Comparison of ENCODE assay signal across 8 cellular contexts in the genomic region with DNA sequence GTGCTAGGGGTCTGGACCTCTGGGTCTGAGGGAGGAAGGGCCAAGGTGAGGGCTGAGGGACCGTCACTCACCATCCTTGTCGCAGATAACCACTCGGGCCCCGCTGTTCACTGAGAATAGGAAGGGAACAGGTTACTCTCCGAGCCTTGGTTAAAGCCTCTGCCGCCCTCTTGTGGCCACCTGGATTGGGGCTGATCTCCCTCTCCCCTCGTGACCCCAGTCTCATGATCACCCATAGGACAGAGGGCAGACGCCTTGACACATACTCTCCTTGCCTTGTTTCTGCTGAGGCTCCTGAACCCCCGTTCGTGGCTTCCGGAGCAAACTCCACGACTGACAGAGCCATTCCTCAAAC. TPM values are rescaled to one million over a fixed set of nuclear protein-coding genes. Genes with fewer than 3 reads are reported as not detected.
A peak's percentile ranks its signal among the peaks of the same experiment; 100 is the strongest.
DNase-seq lines count a peak whose midpoint lies in the region; ATAC-seq and TF ChIP-seq lines count a peak whose summit lies in the region.

No MANE protein-coding gene starts in this region.

- intact Hi-C loops in left cardiac atrium (cut with DNase I): loop anchor here (1.0 to 10.0 kb wide), 3 partner anchors 40 to 161 kb away; a partner anchor contains a TSS

- TF ChIP-seq CTCF in progenitor cell of endocrine pancreas (IDR thresholded peaks at IDR 0.05; ENCODE audit: unreplicated experiment): peak; percentile 92
- TF ChIP-seq CTCF in upper lobe of left lung (IDR thresholded peaks at IDR 0.05): peak; percentile 77 to 97 (median 94)

- H3K4me3 Mint-ChIP-seq in progenitor cell of endocrine pancreas (ENCODE audit: low read depth): peak overlapping the region; percentile 84

- H3K9me3 Mint-ChIP-seq in progenitor cell of endocrine pancreas (ENCODE audit: low read depth): no peaks in the 10 kb centered on the region

- peaks cover 15% of the 10 kb centered on the region for H3K4me1 Mint-ChIP-seq in progenitor cell of endocrine pancreas (ENCODE audit: low read depth)

- H3K4me3 ChIP-seq in upper lobe of left lung: peak overlapping the region in 3 of 4 donors; percentile 48 to 54 (median 53)

- H3K9me3 ChIP-seq in upper lobe of left lung: no peaks in the 10 kb centered on the region

- H3K36me3 ChIP-seq in upper lobe of left lung: peaks cover 0 to 7% (median 0%) of the 10 kb centered on the region in 4 donors

- H3K27me3 Mint-ChIP-seq in progenitor cell of endocrine pancreas: no peaks in the 10 kb centered on the region

- TF ChIP-seq POLR2A in upper lobe of left lung (IDR thresholded peaks at IDR 0.05): peak in 2 of 4 donors; percentile 61 to 75

- peaks cover 8 to 24% (median 23%) of the 10 kb centered on the region in 4 donors for H3K4me1 ChIP-seq in upper lobe of left lung

- peaks cover 0 to 3% (median 0%) of the 10 kb centered on the region in 4 donors for H3K27me3 ChIP-seq in upper lobe of left lung

- peak overlapping the region; percentile 98 for H3K27ac Mint-ChIP-seq in progenitor cell of endocrine pancreas

- no peak for TF ChIP-seq EP300 in upper lobe of left lung (IDR thresholded peaks at IDR 0.05)

- ATAC-seq in left cardiac atrium (peak; percentile 89 to 93), upper lobe of left lung (ENCODE audit: low FRiP score in 2 of 2) (peak; percentile 94 to 95)

- 4 to 7% methylated on average over 12 of the region's 12 CpGs for WGBS in upper lobe of left lung, 2 donors

- peaks cover 11% of the 10 kb centered on the region for H3K36me3 Mint-ChIP-seq in progenitor cell of endocrine pancreas (ENCODE audit: insufficient read depth)

- peak overlapping the region; percentile 5 to 87 (median 76) for H3K27ac ChIP-seq in upper lobe of left lung

- DNase-seq in DMS79 (lab: John Stamatoyannopoulos, UW) (peak; percentile 83), HCEC 1CT (peak; percentile 72), NCI-H1417 treated with DMSO at 0.1 percent for 48 hours (lab: John Stamatoyannopoulos, UW) (peak; percentile 56), SW480 (ENCODE audit: low spot score) (peak; percentile 93), amniotic epithelial cell (ENCODE audit: low read depth) (peak; percentile 85), left cardiac atrium (peak; percentile 93), progenitor cell of endocrine pancreas (ENCODE audit: low spot score, unreplicated experiment) (peak; percentile 88), upper lobe of left lung (peak in 1 of 2 donors; percentile 98)

RNA-seq across cellular contexts. Expression of a gene that starts 0.6 kb away (rescaled TPM):
- 1 to 10 TPM; 2.8 to 5.4 TPM for total RNA-seq in left cardiac atrium
- total RNA-seq in progenitor cell of endocrine pancreas: 20.5 and 22.1 TPM in 2 replicates
- 10 to 100 TPM; 13.8 to 65.0 (median 28.5) TPM for total RNA-seq in upper lobe of left lung

RNA-seq across cellular contexts. Expression of a gene that starts 24.9 kb away (rescaled TPM):
- total RNA-seq in left cardiac atrium (10 to 100 TPM; 29.8 to 37.7 TPM), progenitor cell of endocrine pancreas (61.0 and 70.0 TPM in 2 replicates), upper lobe of left lung (100 to 1,000 TPM in 1 of 6 donors, 10 to 100 TPM in 5; 50.7 to 221 (median 81.2) TPM)

RNA-seq across cellular contexts. Expression of a gene that starts 32.7 kb away (rescaled TPM):
- total RNA-seq in left cardiac atrium (10 to 100 TPM; 29.6 to 67.1 TPM), progenitor cell of endocrine pancreas (8.5 and 11.7 TPM in 2 replicates), upper lobe of left lung (10 to 100 TPM in 5 of 6 donors, 1 to 10 TPM in 1; 6.3 to 34.9 (median 21.2) TPM)

RNA-seq across cellular contexts. Expression of a gene that starts 36.5 kb away (rescaled TPM):
- total RNA-seq in left cardiac atrium: 10 to 100 TPM; 67.2 to 78.6 TPM
- 44.5 and 48.9 TPM in 2 replicates for total RNA-seq in progenitor cell of endocrine pancreas
- 100 to 1,000 TPM in 5 of 6 donors, 10 to 100 TPM in 1; 96.2 to 194 (median 114) TPM for total RNA-seq in upper lobe of left lung
